In the genomic region with DNA sequence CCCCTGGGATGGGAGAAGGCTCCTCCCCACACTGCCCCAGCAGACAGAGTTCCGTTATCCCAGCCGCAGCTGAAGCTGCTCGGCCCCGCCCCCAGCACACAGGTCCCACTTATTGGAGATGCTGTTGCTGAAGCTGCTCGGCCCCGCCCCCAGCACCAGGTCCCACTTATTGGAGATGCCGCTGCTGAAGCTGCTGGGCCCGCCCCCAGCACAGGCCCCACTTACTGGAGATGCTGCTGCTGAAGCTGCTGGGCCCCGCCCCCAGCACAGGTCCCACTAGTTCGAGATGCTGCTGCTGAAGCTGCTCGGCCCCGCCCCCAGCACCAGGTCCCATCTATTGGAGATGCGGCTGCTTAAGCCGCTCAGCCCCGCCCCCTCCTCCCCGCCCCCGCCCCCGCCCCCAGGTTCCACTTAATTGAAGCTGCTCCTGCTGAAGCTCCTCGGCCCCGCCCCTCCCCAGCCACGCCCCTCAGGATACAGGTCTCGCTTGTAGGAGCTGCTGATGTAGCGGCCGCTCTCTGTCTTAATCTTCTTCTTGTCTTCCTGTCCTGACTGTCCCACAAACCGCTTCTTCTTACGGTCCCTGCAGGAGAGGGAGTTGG, we compare ENCODE assay signal across 7 cellular contexts. TPM values are rescaled to one million over a fixed set of nuclear protein-coding genes. Genes with fewer than 3 reads are reported as not detected.
A peak's percentile ranks its signal among the peaks of the same experiment; 100 is the strongest.
DNase-seq lines count a peak whose midpoint lies in the region; ATAC-seq and TF ChIP-seq lines count a peak whose summit lies in the region.
"Had no signal": no experiment of that assay in that cellular context is flagged by ENCODE, and none has a peak within 500 bp of the region (broad histone marks: within the 10 kb centered on the region; RNA-seq: fewer than 3 reads in every experiment).

No MANE protein-coding gene starts in this region.

- H3K27ac Mint-ChIP-seq in activated CD8-positive, alpha-beta T cell treated with anti-CD3 and anti-CD28 coated beads for 36 hours: no peak overlapping the region

- peak; percentile 69 for DNase-seq in 8988T
- peak; percentile 44 for DNase-seq in activated CD8-positive, alpha-beta T cell treated with anti-CD3 and anti-CD28 coated beads for 36 hours
- no peak for DNase-seq in RKO (ENCODE audit: low spot score)

- H3K36me3 Mint-ChIP-seq in activated CD8-positive, alpha-beta T cell treated with anti-CD3 and anti-CD28 coated beads for 36 hours (ENCODE audit: low read depth): peaks cover 36% of the 10 kb centered on the region

- intact Hi-C loops in activated CD8-positive, alpha-beta T cell treated with anti-CD3 and anti-CD28 coated beads for 36 hours (cut with micrococcal nuclease): no loop called here

- peak; percentile 45 for ATAC-seq in GM21367 (IDR thresholded peaks at IDR 0.05; ENCODE audit: unreplicated experiment)
- peak; percentile 68 for ATAC-seq in activated CD8-positive, alpha-beta T cell treated with anti-CD3 and anti-CD28 coated beads for 36 hours
- no peak for ATAC-seq in HG03175 (IDR thresholded peaks at IDR 0.05; ENCODE audit: unreplicated experiment)
- ATAC-seq in HG02885 (IDR thresholded peaks at IDR 0.05; ENCODE audit: poor library complexity, unreplicated experiment): no peak

- POLR2A ChIA-PET in activated CD8-positive, alpha-beta T cell treated with anti-CD3 and anti-CD28 coated beads for 36 hours (lab: Charles Lee): interaction anchor here (1.0 to 3.2 kb wide), 4 partner anchors 10 to 16 kb away, joined by 3 to 18 read pairs (median 3); no protein-coding TSS in a partner anchor

- no peak overlapping the region for H3K4me3 Mint-ChIP-seq in activated CD8-positive, alpha-beta T cell treated with anti-CD3 and anti-CD28 coated beads for 36 hours

- H3K27me3 Mint-ChIP-seq in activated CD8-positive, alpha-beta T cell treated with anti-CD3 and anti-CD28 coated beads for 36 hours: no peaks in the 10 kb centered on the region

- TF ChIP-seq CTCF in activated CD8-positive, alpha-beta T cell treated with anti-CD3 and anti-CD28 coated beads for 36 hours (IDR thresholded peaks at IDR 0.05): no peak

- CTCF ChIA-PET in activated CD8-positive, alpha-beta T cell treated with anti-CD3 and anti-CD28 coated beads for 36 hours (lab: Charles Lee): no interaction called here

- peaks cover 8% of the 10 kb centered on the region for H3K4me1 Mint-ChIP-seq in activated CD8-positive, alpha-beta T cell treated with anti-CD3 and anti-CD28 coated beads for 36 hours (ENCODE audit: low read depth)

- H3K9me3 Mint-ChIP-seq in activated CD8-positive, alpha-beta T cell treated with anti-CD3 and anti-CD28 coated beads for 36 hours: no peaks in the 10 kb centered on the region

RNA-seq across cellular contexts. Expression of a gene that starts 12.0 kb away (rescaled TPM):
- total RNA-seq in activated CD8-positive, alpha-beta T cell treated with anti-CD3 and anti-CD28 coated beads for 36 hours: 1 to 10 TPM; 1.7 to 1.9 TPM
- total RNA-seq: fibroblast of villous mesenchyme had no signal

RNA-seq across cellular contexts. Expression of a gene that starts 23.8 kb away (rescaled TPM):
- 100 to 1,000 TPM; 112 to 133 TPM for total RNA-seq in activated CD8-positive, alpha-beta T cell treated with anti-CD3 and anti-CD28 coated beads for 36 hours

RNA-seq across cellular contexts. Expression of a gene that starts 24.0 kb away (rescaled TPM):
- 10 to 100 TPM; 18.5 to 19.1 TPM for total RNA-seq in activated CD8-positive, alpha-beta T cell treated with anti-CD3 and anti-CD28 coated beads for 36 hours

RNA-seq across cellular contexts. Expression of a gene that starts 26.0 kb away (rescaled TPM):
- total RNA-seq in activated CD8-positive, alpha-beta T cell treated with anti-CD3 and anti-CD28 coated beads for 36 hours: 10 to 100 TPM in 1 of 2 experiments, 1 to 10 TPM in 1; 9.8 to 12.4 TPM
- total RNA-seq: fibroblast of villous mesenchyme had no signal

RNA-seq across cellular contexts. Expression of a gene that starts 59.7 kb away (rescaled TPM):
- total RNA-seq in activated CD8-positive, alpha-beta T cell treated with anti-CD3 and anti-CD28 coated beads for 36 hours: 10 to 100 TPM; 29.9 to 33.5 TPM

Comparison
In these comparisons a context has a peak if more than half of its experiments do, and no peak if none do; other contexts are left out.
1. ATAC-seq: peak in GM21367 (single experiment) and activated CD8-positive, alpha-beta T cell treated with anti-CD3 and anti-CD28 coated beads for 36 hours (single experiment); none in HG03175 (single experiment) and HG02885 (single experiment).